25 cellular contexts compared by ENCODE assay signal in genomic region chr11:129842138-129842537, GRCh38. TPM values are rescaled to one million over a fixed set of nuclear protein-coding genes. Genes with fewer than 3 reads are reported as not detected.
"Had no signal": no experiment of that assay in that cellular context is flagged by ENCODE, and none has a peak within 500 bp of the region (broad histone marks: within the 10 kb centered on the region; RNA-seq: fewer than 3 reads in every experiment).

No MANE protein-coding gene starts in this region.

- H3K4me3 Mint-ChIP-seq: activated B cell treated with CpG ODN at 0.5 μM for 24 hours; activated T-helper 1 cell treated with anti-CD3 and anti-CD28 coated beads, Interleukin-12 subunit alpha, Interleukin-12 subunit beta, Interleukin-2, Interleukin-4 antibody, amounts not matched to agents 30 ng/mL and 10 ng/mL and 1 ng/mL, durations not matched to agents 14 hours and 24 hours and 36 hours; natural killer cell; stimulated activated naive B cell treated with anti-CD40 and anti-IgM and Interleukin-4, amounts not matched to agents 10 μg/mL and 1 μg/mL and 100 μg/mL, for 72 hours had no signal

- H3K27ac ChIP-seq: brain microvascular endothelial cell, foreskin keratinocyte, left lung, sigmoid colon, transverse colon had no signal

- H3K9me3 ChIP-seq: left lung, sigmoid colon, transverse colon had no signal

- H3K36me3 Mint-ChIP-seq: natural killer cell; stimulated activated naive B cell treated with anti-CD40 and anti-IgM and Interleukin-4, amounts not matched to agents 10 μg/mL and 1 μg/mL and 100 μg/mL, for 72 hours had no signal

- H3K9me3 Mint-ChIP-seq: activated B cell treated with CpG ODN at 0.5 μM for 24 hours; activated T-helper 1 cell treated with anti-CD3 and anti-CD28 coated beads, Interleukin-12 subunit alpha, Interleukin-12 subunit beta, Interleukin-2, Interleukin-4 antibody, amounts not matched to agents 30 ng/mL and 10 ng/mL and 1 ng/mL, durations not matched to agents 14 hours and 24 hours and 36 hours; stimulated activated naive B cell treated with anti-CD40 and anti-IgM and Interleukin-4, amounts not matched to agents 10 μg/mL and 1 μg/mL and 100 μg/mL, for 72 hours had no signal

- ATAC-seq: foreskin keratinocyte; left lung; natural killer cell; stimulated activated naive B cell treated with anti-CD40 and anti-IgM and Interleukin-4, amounts not matched to agents 10 μg/mL and 1 μg/mL and 100 μg/mL, for 72 hours had no signal

- DNase-seq: activated B cell treated with CpG ODN at 0.5 μM for 24 hours; activated CD4-positive, alpha-beta T cell treated with anti-CD3 and anti-CD28 coated beads, Interleukin-2, amount 50 U/mL, for 1 hour; activated gamma-delta T cell treated with Interleukin-2 at 50 U/mL for 16 hours; aorta; brain microvascular endothelial cell; caudate nucleus; dermis blood vessel endothelial cell; effector CD8-positive, alpha-beta T cell; foreskin keratinocyte; hippocampal formation; kidney glomerular epithelial cell; left lung; natural killer cell; retina; sigmoid colon; SK-N-SH; stimulated activated CD4-positive, alpha-beta T cell treated with anti-CD3 and anti-CD28 coated beads, Interleukin-15, amount 100 ng/mL, for 24 hours; stimulated activated CD4-positive, alpha-beta T cell treated with anti-CD3 and anti-CD28 coated beads, Interleukin-2, amount 100 ng/mL, for 48 hours; stimulated activated CD8-positive, alpha-beta memory T cell treated with anti-CD3 and anti-CD28 coated beads, Interleukin-4, amount 100 ng/mL, for 48 hours; stimulated activated naive B cell treated with anti-CD40 and anti-IgM and Interleukin-4, amounts not matched to agents 10 μg/mL and 1 μg/mL and 100 μg/mL, for 72 hours; T1000; transverse colon had no signal

- H3K4me1 Mint-ChIP-seq: activated B cell treated with CpG ODN at 0.5 μM for 24 hours had no signal

- H3K27ac Mint-ChIP-seq: activated B cell treated with CpG ODN at 0.5 μM for 24 hours; activated T-helper 1 cell treated with anti-CD3 and anti-CD28 coated beads, Interleukin-12 subunit alpha, Interleukin-12 subunit beta, Interleukin-2, Interleukin-4 antibody, amounts not matched to agents 30 ng/mL and 10 ng/mL and 1 ng/mL, durations not matched to agents 14 hours and 24 hours and 36 hours; natural killer cell; stimulated activated naive B cell treated with anti-CD40 and anti-IgM and Interleukin-4, amounts not matched to agents 10 μg/mL and 1 μg/mL and 100 μg/mL, for 72 hours had no signal

- H3K27me3 ChIP-seq: brain microvascular endothelial cell, foreskin keratinocyte, left lung, sigmoid colon, transverse colon had no signal

RNA-seq across cellular contexts. Expression of gene TMEM45B, which starts 26.5 kb away (rescaled TPM):
- total RNA-seq: activated B cell treated with CpG ODN at 0.5 μM for 24 hours, osteoblast, posterior vena cava had no signal
